17 cellular contexts compared by ENCODE assay signal in genomic region chr11:57804466-57804865, GRCh38. TPM values are rescaled to one million over a fixed set of nuclear protein-coding genes. Genes with fewer than 3 reads are reported as not detected.
DNase-seq lines count a peak whose midpoint lies in the region; ATAC-seq and TF ChIP-seq lines count a peak whose summit lies in the region.
"Had no signal": no experiment of that assay in that cellular context is flagged by ENCODE, and none has a peak within 500 bp of the region (broad histone marks: within the 10 kb centered on the region; RNA-seq: fewer than 3 reads in every experiment).

No MANE protein-coding gene starts in this region.

- H3F3A ChIP-seq in GM23248 (ENCODE audit: insufficient read depth), result peaks cover 32% of the 10 kb centered on the region

- peak overlapping the region; percentile 24 for H3K27ac Mint-ChIP-seq in activated T-helper 17 cell treated with anti-CD3 and anti-CD28 coated beads, Interleukin-2, amount 50 U/mL, for 72 hours
- H3K27ac Mint-ChIP-seq: CD4-positive, CD25-positive, alpha-beta regulatory T cell; GM23338 had no signal

- no peak overlapping the region for H3K4me3 Mint-ChIP-seq in activated T-helper 17 cell treated with anti-CD3 and anti-CD28 coated beads, Interleukin-2, amount 50 U/mL, for 72 hours
- H3K4me3 Mint-ChIP-seq: CD4-positive, CD25-positive, alpha-beta regulatory T cell; GM23338 had no signal

- H3K36me3 ChIP-seq in GM23248 (ENCODE audit: low read depth), result peaks cover 75% of the 10 kb centered on the region
- peaks cover 42 to 76% (median 74%) of the 10 kb centered on the region in 5 donors for H3K36me3 ChIP-seq in subcutaneous abdominal adipose tissue (ENCODE audit: control insufficient read depth in 5 of 5, insufficient read depth in 5 of 5, low read length in 5 of 5)
- H3K36me3 ChIP-seq in ovary, result no peaks in the 10 kb centered on the region

- H3K27ac ChIP-seq in GM23248 (no peak overlapping the region), subcutaneous abdominal adipose tissue (ENCODE audit: low read depth, low read length) (peak overlapping the region; percentile 25), ovary (no peak overlapping the region)
- H3K27ac ChIP-seq: BLaER1 treated with 17β-estradiol and CSF1 and Interleukin-3, amounts not matched to agents 10 nM and 100 nM had no signal

- no peak overlapping the region for H3K4me2 ChIP-seq in GM23248 (ENCODE audit: unreplicated experiment)
- H3K4me2 ChIP-seq: BLaER1 treated with 17β-estradiol and CSF1 and Interleukin-3, amounts not matched to agents 10 nM and 100 nM; GM23338 had no signal

- no peaks in the 10 kb centered on the region for H3K27me3 ChIP-seq in GM23248 (replicated peaks; ENCODE audit: insufficient read depth)
- H3K27me3 ChIP-seq in subcutaneous abdominal adipose tissue (ENCODE audit: control insufficient read depth in 5 of 5, insufficient read depth in 4 of 5, low read length in 5 of 5), result no peaks in the 10 kb centered on the region
- H3K27me3 ChIP-seq in ovary, result no peaks in the 10 kb centered on the region
- H3K27me3 ChIP-seq: BLaER1 treated with 17β-estradiol and CSF1 and Interleukin-3, amounts not matched to agents 10 nM and 100 nM had no signal

- no peaks in the 10 kb centered on the region for H3K9me3 Mint-ChIP-seq in activated T-helper 17 cell treated with anti-CD3 and anti-CD28 coated beads, Interleukin-2, amount 50 U/mL, for 72 hours
- H3K9me3 Mint-ChIP-seq: CD4-positive, CD25-positive, alpha-beta regulatory T cell; GM23338 had no signal

- no peak for TF ChIP-seq EP300 in ovary (IDR thresholded peaks at IDR 0.05)

- peaks cover 10% of the 10 kb centered on the region for H3K4me1 Mint-ChIP-seq in activated T-helper 17 cell treated with anti-CD3 and anti-CD28 coated beads, Interleukin-2, amount 50 U/mL, for 72 hours

- in situ Hi-C loops in GM23248 (cut with MboI), result loop anchor here (10.0 kb wide), 1 partner anchor 50 kb away; the partner anchor contains the start of gene BTBD18

- TF ChIP-seq POLR2A in ovary (IDR thresholded peaks at IDR 0.05), result no peak

- no peaks in the 10 kb centered on the region for H3K9me2 ChIP-seq in GM23248 (ENCODE audit: insufficient read depth)

- H3K4me3 ChIP-seq in GM23248 (no peak overlapping the region), subcutaneous abdominal adipose tissue (ENCODE audit: low read depth in 1 of 5, low read length in 5 of 5) (no peak overlapping the region), ovary (no peak overlapping the region)
- H3K4me3 ChIP-seq: BLaER1 treated with 17β-estradiol and CSF1 and Interleukin-3, amounts not matched to agents 10 nM and 100 nM; GM12878; GM23338 had no signal

- no peak overlapping the region for H2AFZ ChIP-seq in GM23248
- H2AFZ ChIP-seq: GM23338 had no signal

- peaks cover 60% of the 10 kb centered on the region for H3K36me3 Mint-ChIP-seq in activated T-helper 17 cell treated with anti-CD3 and anti-CD28 coated beads, Interleukin-2, amount 50 U/mL, for 72 hours (ENCODE audit: low read depth)

- H3K9me3 ChIP-seq in GM23248 (ENCODE audit: low read depth), result no peaks in the 10 kb centered on the region
- no peaks in the 10 kb centered on the region for H3K9me3 ChIP-seq in subcutaneous abdominal adipose tissue (ENCODE audit: control insufficient read depth in 5 of 5, low read length in 5 of 5)
- no peaks in the 10 kb centered on the region for H3K9me3 ChIP-seq in ovary
- H3K9me3 ChIP-seq: BLaER1 treated with 17β-estradiol and CSF1 and Interleukin-3, amounts not matched to agents 10 nM and 100 nM had no signal

- H4K20me1 ChIP-seq in GM23248 (ENCODE audit: insufficient read depth), result peaks cover 4% of the 10 kb centered on the region; the same call in 1 of the 2 replicates
- H4K20me1 ChIP-seq: BLaER1 treated with 17β-estradiol and CSF1 and Interleukin-3, amounts not matched to agents 10 nM and 100 nM had no signal

- WGBS in GM23248 (ENCODE audit: low coverage in 1 of 2, low lambda C conversion rate in 2 of 2, missing lambda C conversion rate in 2 of 2), 2 experiments, result 61 to 69% methylated on average over 3 of the region's 3 CpGs
- 50 to 78% (median 67%) methylated on average over 3 of the region's 3 CpGs for WGBS in ovary, 3 donors

- DNase-seq in GM23248 (peak; percentile 29), kidney glomerular epithelial cell (lab: John Stamatoyannopoulos, UW) (peak; percentile 28), ovary (no peak), NCI-H2171 (lab: John Stamatoyannopoulos, UW) (no peak)
- DNase-seq: ACHN; CD4-positive, CD25-positive, alpha-beta regulatory T cell; DMS 273 treated with DMSO at 0.1 percent for 48 hours; DMS79; H7 had no signal

- intact Hi-C loops in ovary (cut with DNase I), result loop anchor here in 2 of 4 donors (5.0 to 10.0 kb wide), 2 partner anchors 42 to 50 kb away; partner anchors contain the start of genes BTBD18 (in 1 of the 2) and CTNND1 (in 1 of the 2)

- no peak overlapping the region for H3K9ac ChIP-seq in GM23248
- no peak overlapping the region for H3K9ac ChIP-seq in subcutaneous abdominal adipose tissue (ENCODE audit: low read length in 5 of 5)
- H3K9ac ChIP-seq: BLaER1 treated with 17β-estradiol and CSF1 and Interleukin-3, amounts not matched to agents 10 nM and 100 nM had no signal

- H3K4me1 ChIP-seq in GM23248 (ENCODE audit: insufficient read depth) (peaks cover 19% of the 10 kb centered on the region), subcutaneous abdominal adipose tissue (ENCODE audit: control insufficient read depth in 5 of 5, insufficient read depth in 5 of 5, low read length in 5 of 5) (peaks cover 5 to 45% (median 25%) of the 10 kb centered on the region in 5 donors), ovary (ENCODE audit: insufficient read depth) (no peaks in the 10 kb centered on the region)

- no peak for ATAC-seq in activated T-helper 17 cell treated with anti-CD3 and anti-CD28 coated beads, Interleukin-2, amount 50 U/mL, for 72 hours (replicated peaks)
- no peak for ATAC-seq in HG03095 (IDR thresholded peaks at IDR 0.05; ENCODE audit: unreplicated experiment)
- ATAC-seq: GM12878, GM23338 had no signal

- H3K27me3 Mint-ChIP-seq in activated T-helper 17 cell treated with anti-CD3 and anti-CD28 coated beads, Interleukin-2, amount 50 U/mL, for 72 hours, result no peaks in the 10 kb centered on the region
- H3K27me3 Mint-ChIP-seq: CD4-positive, CD25-positive, alpha-beta regulatory T cell had no signal

- peaks cover 92% of the 10 kb centered on the region for H3K79me2 ChIP-seq in GM23248 (ENCODE audit: insufficient read depth)

- TF ChIP-seq CTCF in ovary (IDR thresholded peaks at IDR 0.05), result no peak

RNA-seq across cellular contexts. Expression of gene CTNND1, which starts 42.9 kb away (rescaled TPM):
- 94.2 and 101 TPM in 2 replicates for total RNA-seq in GM23248 (2014; rRNA removed; shearing (Covaris generic))
- 64.5 and 66.9 TPM in 2 replicates for polyA plus RNA-seq in GM23248 (2016; fragmentation: Nextera tagmentation; extraction: Ambion mirVana)
- total RNA-seq in activated T-helper 17 cell treated with anti-CD3 and anti-CD28 coated beads, Interleukin-2, amount 50 U/mL, for 72 hours, result 10 to 100 TPM in 1 of 2 donors, 1 to 10 TPM in 1; 4.6 to 12.5 TPM
- 100 to 1,000 TPM in 6 of 7 donors, 10 to 100 TPM in 1; 58.4 to 134 (median 119) TPM for total RNA-seq in ovary
- polyA plus RNA-seq in ovary, result 100 to 1,000 TPM in 1 of 2 donors, 10 to 100 TPM in 1; 40.3 to 153 TPM

RNA-seq across cellular contexts. Expression of gene BTBD18, which starts 52.8 kb away (rescaled TPM):
- total RNA-seq in GM23248 (2014; rRNA removed; shearing (Covaris generic)), result not detected in 2 replicates
- polyA plus RNA-seq in GM23248 (2016; fragmentation: Nextera tagmentation; extraction: Ambion mirVana), result 0.10 TPM in 1 of 2 replicates, not detected in the other
- not detected for total RNA-seq in activated T-helper 17 cell treated with anti-CD3 and anti-CD28 coated beads, Interleukin-2, amount 50 U/mL, for 72 hours
- total RNA-seq in ovary, result not detected
- polyA plus RNA-seq in ovary, result under 1 TPM in 1 of 2 donors, not detected in 1; 0.02 TPM
- total RNA-seq: A172; CD4-positive, CD25-positive, alpha-beta regulatory T cell; G401; GM12878; GM23338; H7 had no signal

Comparison
In these comparisons a context has a peak if more than half of its experiments do, and no peak if none do; other contexts are left out.
1. DNase-seq: peak in GM23248 (single experiment) and kidney glomerular epithelial cell (single experiment); none in ovary (0 of 5) and NCI-H2171 (single experiment).